ENCODE assay signal across 1 cellular context in the genomic region with DNA sequence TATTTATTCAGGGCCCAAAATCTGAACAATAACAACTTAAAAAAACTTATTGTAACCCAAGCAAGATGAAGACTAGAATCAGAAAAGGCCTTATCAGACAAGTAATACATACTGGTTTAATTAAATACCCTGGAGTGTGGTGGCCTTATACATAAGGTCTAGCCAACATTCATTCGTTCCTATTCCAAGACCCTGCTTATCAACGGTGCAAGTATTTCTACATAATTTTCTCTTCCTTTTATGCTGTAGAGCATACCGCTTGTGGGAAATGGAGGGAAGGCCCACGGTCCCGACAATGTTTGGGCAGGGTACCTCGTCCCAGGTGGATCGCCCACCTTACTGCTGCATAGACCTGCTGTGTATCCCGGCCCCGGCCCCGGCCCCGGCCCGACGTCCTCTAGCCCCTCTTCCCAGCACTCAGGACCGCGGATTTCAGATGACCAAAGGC.
TF ChIP-seq lines count a peak whose summit lies in the region.

No MANE protein-coding gene starts in this region.

TF ChIP-seq in GM12878, 131 proteins besides CTCF, POLR2A, EP300 and RAD21:
- TF ChIP-seq, protein P1, sequence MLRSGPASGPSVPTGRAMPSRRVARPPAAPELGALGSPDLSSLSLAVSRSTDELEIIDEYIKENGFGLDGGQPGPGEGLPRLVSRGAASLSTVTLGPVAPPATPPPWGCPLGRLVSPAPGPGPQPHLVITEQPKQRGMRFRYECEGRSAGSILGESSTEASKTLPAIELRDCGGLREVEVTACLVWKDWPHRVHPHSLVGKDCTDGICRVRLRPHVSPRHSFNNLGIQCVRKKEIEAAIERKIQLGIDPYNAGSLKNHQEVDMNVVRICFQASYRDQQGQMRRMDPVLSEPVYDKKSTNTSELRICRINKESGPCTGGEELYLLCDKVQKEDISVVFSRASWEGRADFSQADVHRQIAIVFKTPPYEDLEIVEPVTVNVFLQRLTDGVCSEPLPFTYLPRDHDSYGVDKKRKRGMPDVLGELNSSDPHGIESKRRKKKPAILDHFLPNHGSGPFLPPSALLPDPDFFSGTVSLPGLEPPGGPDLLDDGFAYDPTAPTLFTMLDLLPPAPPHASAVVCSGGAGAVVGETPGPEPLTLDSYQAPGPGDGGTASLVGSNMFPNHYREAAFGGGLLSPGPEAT (IDR thresholded peaks at IDR 0.05; ENCODE audit: low read depth), result no peak
- TF ChIP-seq CREM (IDR thresholded peaks at IDR 0.05; ENCODE audit: low read depth) (no peak), HCFC1 (IDR thresholded peaks at IDR 0.05; ENCODE audit: low read length) (no peak), HDAC6 (IDR thresholded peaks at IDR 0.05; ENCODE audit: unreplicated experiment) (no peak), HSF1 (IDR thresholded peaks at IDR 0.05; ENCODE audit: low read depth, low read length) (no peak), IRF4 (IDR thresholded peaks at IDR 0.05; ENCODE audit: low read depth, low read length) (no peak), CHD2 (IDR thresholded peaks at IDR 0.05; ENCODE audit: borderline replicate concordance, low read depth, low read length) (no peak), ZBED1 (IDR thresholded peaks at IDR 0.05; ENCODE audit: borderline replicate concordance) (no peak), BCL11A (IDR thresholded peaks at IDR 0.05; ENCODE audit: low read depth, low read length) (no peak), ELK1 (IDR thresholded peaks at IDR 0.05; ENCODE audit: low read depth, low read length) (no peak), YBX1 (IDR thresholded peaks at IDR 0.05) (no peak), SUZ12 (IDR thresholded peaks at IDR 0.05; ENCODE audit: unreplicated experiment) (no peak), USF2 (IDR thresholded peaks at IDR 0.05; ENCODE audit: borderline replicate concordance, low read depth, low read length) (no peak), POLR2AphosphoS2 (IDR thresholded peaks at IDR 0.05; ENCODE audit: low read depth, low read length) (no peak), ZNF687 (IDR thresholded peaks at IDR 0.05) (no peak)
- TF ChIP-seq, protein P2, sequence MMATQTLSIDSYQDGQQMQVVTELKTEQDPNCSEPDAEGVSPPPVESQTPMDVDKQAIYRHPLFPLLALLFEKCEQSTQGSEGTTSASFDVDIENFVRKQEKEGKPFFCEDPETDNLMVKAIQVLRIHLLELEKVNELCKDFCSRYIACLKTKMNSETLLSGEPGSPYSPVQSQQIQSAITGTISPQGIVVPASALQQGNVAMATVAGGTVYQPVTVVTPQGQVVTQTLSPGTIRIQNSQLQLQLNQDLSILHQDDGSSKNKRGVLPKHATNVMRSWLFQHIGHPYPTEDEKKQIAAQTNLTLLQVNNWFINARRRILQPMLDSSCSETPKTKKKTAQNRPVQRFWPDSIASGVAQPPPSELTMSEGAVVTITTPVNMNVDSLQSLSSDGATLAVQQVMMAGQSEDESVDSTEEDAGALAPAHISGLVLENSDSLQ (IDR thresholded peaks at IDR 0.05), result no peak
- TF ChIP-seq, protein P3, sequence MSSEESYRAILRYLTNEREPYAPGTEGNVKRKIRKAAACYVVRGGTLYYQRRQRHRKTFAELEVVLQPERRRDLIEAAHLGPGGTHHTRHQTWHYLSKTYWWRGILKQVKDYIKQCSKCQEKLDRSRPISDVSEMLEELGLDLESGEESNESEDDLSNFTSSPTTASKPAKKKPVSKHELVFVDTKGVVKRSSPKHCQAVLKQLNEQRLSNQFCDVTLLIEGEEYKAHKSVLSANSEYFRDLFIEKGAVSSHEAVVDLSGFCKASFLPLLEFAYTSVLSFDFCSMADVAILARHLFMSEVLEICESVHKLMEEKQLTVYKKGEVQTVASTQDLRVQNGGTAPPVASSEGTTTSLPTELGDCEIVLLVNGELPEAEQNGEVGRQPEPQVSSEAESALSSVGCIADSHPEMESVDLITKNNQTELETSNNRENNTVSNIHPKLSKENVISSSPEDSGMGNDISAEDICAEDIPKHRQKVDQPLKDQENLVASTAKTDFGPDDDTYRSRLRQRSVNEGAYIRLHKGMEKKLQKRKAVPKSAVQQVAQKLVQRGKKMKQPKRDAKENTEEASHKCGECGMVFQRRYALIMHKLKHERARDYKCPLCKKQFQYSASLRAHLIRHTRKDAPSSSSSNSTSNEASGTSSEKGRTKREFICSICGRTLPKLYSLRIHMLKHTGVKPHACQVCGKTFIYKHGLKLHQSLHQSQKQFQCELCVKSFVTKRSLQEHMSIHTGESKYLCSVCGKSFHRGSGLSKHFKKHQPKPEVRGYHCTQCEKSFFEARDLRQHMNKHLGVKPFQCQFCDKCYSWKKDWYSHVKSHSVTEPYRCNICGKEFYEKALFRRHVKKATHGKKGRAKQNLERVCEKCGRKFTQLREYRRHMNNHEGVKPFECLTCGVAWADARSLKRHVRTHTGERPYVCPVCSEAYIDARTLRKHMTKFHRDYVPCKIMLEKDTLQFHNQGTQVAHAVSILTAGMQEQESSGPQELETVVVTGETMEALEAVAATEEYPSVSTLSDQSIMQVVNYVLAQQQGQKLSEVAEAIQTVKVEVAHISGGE (CRISPR knock-in tag; IDR thresholded peaks at IDR 0.05), result no peak
- TF ChIP-seq, protein P4, sequence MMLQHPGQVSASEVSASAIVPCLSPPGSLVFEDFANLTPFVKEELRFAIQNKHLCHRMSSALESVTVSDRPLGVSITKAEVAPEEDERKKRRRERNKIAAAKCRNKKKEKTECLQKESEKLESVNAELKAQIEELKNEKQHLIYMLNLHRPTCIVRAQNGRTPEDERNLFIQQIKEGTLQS (IDR thresholded peaks at IDR 0.05; ENCODE audit: borderline replicate concordance, extremely low read depth, low read depth, low read length), result no peak
TF ChIP-seq in GM12878: peak in this region for 0.
